ENCODE assay signal across 8 cellular contexts in genomic region chr6:146357578-146358340, GRCh38.
DNase-seq lines count a peak whose midpoint lies in the region; ATAC-seq and TF ChIP-seq lines count a peak whose summit lies in the region.

No MANE protein-coding gene starts in this region.

- CTCF ChIA-PET in activated CD4-positive, alpha-beta T cell treated with anti-CD3 and anti-CD28 coated beads, Interleukin-2, amount 10 ng/mL, durations not matched to agents 7 days and 5 days (lab: Charles Lee) = no interaction called here
- CTCF ChIA-PET in RWPE1 (lab: Yijun Ruan, JAX) = no interaction called here

- intact Hi-C loops in activated CD4-positive, alpha-beta T cell treated with anti-CD3 and anti-CD28 coated beads, Interleukin-2, amount 10 ng/mL, durations not matched to agents 24 days and 14 days (cut with micrococcal nuclease) = no loop called here
- intact Hi-C loops in posterior vena cava (cut with DNase I) = no loop called here

- TF ChIP-seq CTCF in RWPE1 (conservative IDR thresholded peaks at IDR 0.05; ENCODE audit: low read depth) (no peak), nephron progenitor cell (IDR thresholded peaks at IDR 0.05) (no peak)

- peaks cover 10% of the 10 kb centered on the region for H3K4me1 Mint-ChIP-seq in activated CD4-positive, alpha-beta T cell treated with anti-CD3 and anti-CD28 coated beads, Interleukin-2, amount 10 ng/mL, durations not matched to agents 24 days and 14 days
- peaks cover 7% of the 10 kb centered on the region for H3K4me1 Mint-ChIP-seq in activated CD4-positive, alpha-beta T cell treated with anti-CD3 and anti-CD28 coated beads, Interleukin-2, amount 10 ng/mL, durations not matched to agents 7 days and 5 days
- H3K4me1 Mint-ChIP-seq in nephron progenitor cell = peaks cover 12% of the 10 kb centered on the region

- H3K27me3 Mint-ChIP-seq in activated CD4-positive, alpha-beta T cell treated with anti-CD3 and anti-CD28 coated beads, Interleukin-2, amount 10 ng/mL, durations not matched to agents 24 days and 14 days = no peaks in the 10 kb centered on the region
- H3K27me3 Mint-ChIP-seq in activated CD4-positive, alpha-beta T cell treated with anti-CD3 and anti-CD28 coated beads, Interleukin-2, amount 10 ng/mL, durations not matched to agents 7 days and 5 days = no peaks in the 10 kb centered on the region
- H3K27me3 Mint-ChIP-seq in nephron progenitor cell (ENCODE audit: low read depth, poor library complexity) = no peaks in the 10 kb centered on the region

- peak; percentile 47 for ATAC-seq in HG02981 (IDR thresholded peaks at IDR 0.05; ENCODE audit: unreplicated experiment)

- peak overlapping the region; percentile 66 for H3K27ac Mint-ChIP-seq in activated CD4-positive, alpha-beta T cell treated with anti-CD3 and anti-CD28 coated beads, Interleukin-2, amount 10 ng/mL, durations not matched to agents 24 days and 14 days
- H3K27ac Mint-ChIP-seq in activated CD4-positive, alpha-beta T cell treated with anti-CD3 and anti-CD28 coated beads, Interleukin-2, amount 10 ng/mL, durations not matched to agents 7 days and 5 days = no peak overlapping the region
- no peak overlapping the region for H3K27ac Mint-ChIP-seq in nephron progenitor cell

- POLR2A ChIA-PET in activated CD4-positive, alpha-beta T cell treated with anti-CD3 and anti-CD28 coated beads, Interleukin-2, amount 10 ng/mL, durations not matched to agents 7 days and 5 days (lab: Charles Lee) = no interaction called here
- POLR2A ChIA-PET in RWPE1 (lab: Yijun Ruan, JAX; ENCODE audit: low non-redundant PET) = no interaction called here

- H3K4me3 Mint-ChIP-seq in activated CD4-positive, alpha-beta T cell treated with anti-CD3 and anti-CD28 coated beads, Interleukin-2, amount 10 ng/mL, durations not matched to agents 24 days and 14 days = no peak overlapping the region
- H3K4me3 Mint-ChIP-seq in activated CD4-positive, alpha-beta T cell treated with anti-CD3 and anti-CD28 coated beads, Interleukin-2, amount 10 ng/mL, durations not matched to agents 7 days and 5 days = no peak overlapping the region
- H3K4me3 Mint-ChIP-seq in nephron progenitor cell = no peak overlapping the region

- DNase-seq in activated CD4-positive, alpha-beta T cell treated with anti-CD3 and anti-CD28 coated beads, Interleukin-2, amount 10 ng/mL, durations not matched to agents 24 days and 14 days = no peak
- no peak for DNase-seq in activated CD4-positive, alpha-beta T cell treated with anti-CD3 and anti-CD28 coated beads, Interleukin-2, amount 10 ng/mL, durations not matched to agents 7 days and 5 days
- DNase-seq in RWPE1 (ENCODE audit: low spot score) (peak; percentile 48), glomerular endothelial cell (ENCODE audit: extremely low read depth, low read depth, low spot score) (peak; percentile 86), posterior vena cava (ENCODE audit: low spot score) (no peak), NCI-H2227 treated with DMSO at 0.1 percent for 48 hours (lab: John Stamatoyannopoulos, UW) (no peak), nephron progenitor cell (no peak)

- H3K27ac ChIP-seq in RWPE1 = peak overlapping the region; percentile 85

- no peaks in the 10 kb centered on the region for H3K9me3 Mint-ChIP-seq in activated CD4-positive, alpha-beta T cell treated with anti-CD3 and anti-CD28 coated beads, Interleukin-2, amount 10 ng/mL, durations not matched to agents 24 days and 14 days
- no peaks in the 10 kb centered on the region for H3K9me3 Mint-ChIP-seq in activated CD4-positive, alpha-beta T cell treated with anti-CD3 and anti-CD28 coated beads, Interleukin-2, amount 10 ng/mL, durations not matched to agents 7 days and 5 days
- H3K9me3 Mint-ChIP-seq in nephron progenitor cell = no peaks in the 10 kb centered on the region

- H3K36me3 Mint-ChIP-seq in activated CD4-positive, alpha-beta T cell treated with anti-CD3 and anti-CD28 coated beads, Interleukin-2, amount 10 ng/mL, durations not matched to agents 24 days and 14 days (ENCODE audit: low read depth) = no peaks in the 10 kb centered on the region
- no peaks in the 10 kb centered on the region for H3K36me3 Mint-ChIP-seq in activated CD4-positive, alpha-beta T cell treated with anti-CD3 and anti-CD28 coated beads, Interleukin-2, amount 10 ng/mL, durations not matched to agents 7 days and 5 days (ENCODE audit: low read depth)
- H3K36me3 Mint-ChIP-seq in nephron progenitor cell (ENCODE audit: low read depth) = no peaks in the 10 kb centered on the region

Comparison
In these comparisons a context has a peak if more than half of its experiments do, and no peak if none do; other contexts are left out.
1. DNase-seq: peak in RWPE1 (single experiment) and glomerular endothelial cell (single experiment); none in activated CD4-positive, alpha-beta T cell treated with anti-CD3 and anti-CD28 coated beads, Interleukin-2, amount 10 ng/mL, durations not matched to agents 24 days and 14 days (single experiment), activated CD4-positive, alpha-beta T cell treated with anti-CD3 and anti-CD28 coated beads, Interleukin-2, amount 10 ng/mL, durations not matched to agents 7 days and 5 days (single experiment), posterior vena cava (single experiment), NCI-H2227 treated with DMSO at 0.1 percent for 48 hours (single experiment) and nephron progenitor cell (single experiment).